Comparison of ENCODE assay signal across 4 cellular contexts in genomic region chr15:81361891-81362290, GRCh38. TPM values are rescaled to one million over a fixed set of nuclear protein-coding genes. Genes with fewer than 3 reads are reported as not detected.
"Had no signal": no experiment of that assay in that cellular context is flagged by ENCODE, and none has a peak within 500 bp of the region (broad histone marks: within the 10 kb centered on the region; RNA-seq: fewer than 3 reads in every experiment).

No MANE protein-coding gene starts in this region.

- H3K4me3 ChIP-seq: GM12878 had no signal

- DNase-seq: GDM1, GF-D8 had no signal

RNA-seq across cellular contexts. Expression of gene TMC3, which starts 12.1 kb away (rescaled TPM):
- total RNA-seq: G401, GM12878 had no signal

RNA-seq across cellular contexts. Expression of gene STARD5, which starts 38.0 kb away (rescaled TPM):
- total RNA-seq: G401 had no signal
